In the genomic region with DNA sequence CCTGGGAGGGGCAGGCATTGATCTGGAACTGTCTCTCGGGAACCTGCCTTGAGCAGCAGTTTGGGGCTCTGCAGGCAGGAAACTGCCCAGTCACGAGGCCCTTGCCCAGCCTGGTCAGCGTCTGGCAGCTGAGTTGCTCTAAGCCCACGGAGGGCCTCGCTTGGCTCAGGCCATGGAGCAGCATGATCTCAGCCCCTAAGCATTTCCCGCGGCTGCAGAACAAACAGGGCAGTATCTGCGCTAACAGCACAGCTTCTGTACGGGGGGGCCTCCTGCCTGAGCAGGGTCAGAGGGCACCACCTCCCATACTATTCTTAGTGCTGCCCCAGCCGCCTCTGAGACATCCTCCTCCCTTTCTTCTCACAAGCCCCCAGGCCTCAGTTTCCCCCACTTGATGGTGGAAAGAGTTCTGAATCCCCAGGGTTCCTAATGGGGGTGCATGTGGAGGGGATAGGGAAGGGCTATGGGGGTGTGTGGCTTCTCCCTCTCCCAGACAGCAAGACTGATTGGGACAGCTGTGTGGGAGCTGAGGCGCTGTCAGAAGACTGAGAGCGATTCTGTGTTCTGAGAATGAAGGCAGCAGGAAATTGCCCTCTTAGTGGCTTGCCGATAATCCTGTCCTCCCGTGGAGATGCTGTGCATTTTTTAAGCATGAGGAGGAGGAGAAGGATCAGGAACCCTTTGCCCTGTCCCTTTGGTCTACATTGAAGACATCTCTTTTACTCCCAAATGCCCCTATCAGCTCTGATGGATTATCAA, we compare ENCODE assay signal across 9 cellular contexts. TPM values are rescaled to one million over a fixed set of nuclear protein-coding genes. Genes with fewer than 3 reads are reported as not detected.
A peak's percentile ranks its signal among the peaks of the same experiment; 100 is the strongest.
DNase-seq lines count a peak whose midpoint lies in the region; ATAC-seq, FAIRE-seq and TF ChIP-seq lines count a peak whose summit lies in the region.
"Had no signal": no experiment of that assay in that cellular context is flagged by ENCODE, and none has a peak within 500 bp of the region (broad histone marks: within the 10 kb centered on the region; RNA-seq: fewer than 3 reads in every experiment).

No MANE protein-coding gene starts in this region.

- H3F3A ChIP-seq in SK-N-SH (replicated peaks; ENCODE audit: insufficient read depth), result no peaks in the 10 kb centered on the region
- no peaks in the 10 kb centered on the region for H3F3A ChIP-seq in neural progenitor cell (ENCODE audit: low read depth)

- H4K20me1 ChIP-seq in SK-N-SH (ENCODE audit: insufficient read depth) (no peaks in the 10 kb centered on the region), neural progenitor cell (ENCODE audit: low read depth) (no peaks in the 10 kb centered on the region)

- H3K27ac ChIP-seq in SK-N-SH (ENCODE audit: low read depth in 2 of 2, low read length in 1 of 2) (peak overlapping the region in 1 of 2 experiments; percentile 78; a peak in 2 of 4 replicates), neural progenitor cell (no peak overlapping the region)

- peak overlapping the region; percentile 30 for H3K9ac ChIP-seq in SK-N-SH
- no peak overlapping the region for H3K9ac ChIP-seq in neural progenitor cell

- H3K27ac Mint-ChIP-seq in neural progenitor cell, result no peak overlapping the region
- H3K27ac Mint-ChIP-seq: CD4-positive, CD25-positive, alpha-beta regulatory T cell had no signal

- H3K4me3 ChIP-seq in AG04449 (ENCODE audit: low read depth, low read length) (no peak overlapping the region), SK-N-SH (ENCODE audit: low read depth in 2 of 2, low read length in 1 of 2) (no peak overlapping the region), neural progenitor cell (no peak overlapping the region)

- no peak overlapping the region for H3K4me3 Mint-ChIP-seq in neural progenitor cell
- H3K4me3 Mint-ChIP-seq: CD4-positive, CD25-positive, alpha-beta regulatory T cell had no signal

- no peak for FAIRE-seq in frontal cortex (lab: Jason Lieb, UNC)

- WGBS in SK-N-SH (ENCODE audit: low lambda C conversion rate), result 45% methylated on average over 10 of the region's 14 CpGs

- CTCF ChIA-PET in AG04449 (lab: Yijun Ruan, JAX) (interaction anchor here (1.0 to 12.0 kb wide), 6 partner anchors 8 to 526 kb away, joined by 3 to 180 read pairs (median 4); no protein-coding TSS in a partner anchor), SK-N-SH (lab: Yijun Ruan, JAX) (interaction anchor here (0.9 to 1.7 kb wide), 4 partner anchors 22 to 518 kb away, joined by 3 to 4 read pairs (median 3); no protein-coding TSS in a partner anchor)

- H3K36me3 ChIP-seq in SK-N-SH (replicated peaks in 1 of 2; ENCODE audit: control insufficient read depth in 1 of 2, insufficient read depth in 2 of 2, low read length in 1 of 2) (no peaks in the 10 kb centered on the region), neural progenitor cell (no peaks in the 10 kb centered on the region)

- no peaks in the 10 kb centered on the region for H3K79me2 ChIP-seq in SK-N-SH (ENCODE audit: insufficient read depth)
- H3K79me2 ChIP-seq in neural progenitor cell (ENCODE audit: low read depth), result no peaks in the 10 kb centered on the region

- ATAC-seq in HG02973 (IDR thresholded peaks at IDR 0.05; ENCODE audit: unreplicated experiment) (no peak), HG03469 (IDR thresholded peaks at IDR 0.05; ENCODE audit: unreplicated experiment) (no peak)

- H3K4me1 Mint-ChIP-seq in neural progenitor cell, result peaks cover 20% of the 10 kb centered on the region
- H3K4me1 Mint-ChIP-seq: CD4-positive, CD25-positive, alpha-beta regulatory T cell had no signal

- no peaks in the 10 kb centered on the region for H3K36me3 Mint-ChIP-seq in neural progenitor cell
- H3K36me3 Mint-ChIP-seq: CD4-positive, CD25-positive, alpha-beta regulatory T cell had no signal

- H2AFZ ChIP-seq in SK-N-SH (ENCODE audit: low read depth) (peak overlapping the region; percentile 76; the same call in 1 of the 2 replicates), neural progenitor cell (replicated peaks) (no peak overlapping the region)

- no peaks in the 10 kb centered on the region for H3K9me3 Mint-ChIP-seq in neural progenitor cell

- H3K27me3 ChIP-seq in SK-N-SH (ENCODE audit: insufficient read depth), result no peaks in the 10 kb centered on the region
- H3K27me3 ChIP-seq in neural progenitor cell, result no peaks in the 10 kb centered on the region

- H3K4me1 ChIP-seq in SK-N-SH (ENCODE audit: control insufficient read depth in 1 of 2, insufficient read depth in 2 of 2, low read depth in 1 of 2, low read length in 1 of 2) (peaks cover 0 to 17% of the 10 kb centered on the region in 2 experiments; a peak in 2 of 4 replicates), neural progenitor cell (no peaks in the 10 kb centered on the region)

- no peaks in the 10 kb centered on the region for H3K9me2 ChIP-seq in SK-N-SH

- POLR2A ChIA-PET in AG04449 (lab: Yijun Ruan, JAX) (interaction anchor here (0.6 kb wide), 2 partner anchors 17 to 94 kb away, joined by 3 read pairs; no protein-coding TSS in a partner anchor), SK-N-SH (lab: Yijun Ruan, JAX) (interaction anchor here (0.6 kb wide), 1 partner anchor 67 kb away, joined by 4 read pairs; no protein-coding TSS in a partner anchor)

- H3K9me3 ChIP-seq in SK-N-SH (no peaks in the 10 kb centered on the region), neural progenitor cell (ENCODE audit: low read depth) (no peaks in the 10 kb centered on the region)

- no peak for TF ChIP-seq RAD21 in SK-N-SH (IDR thresholded peaks at IDR 0.05; ENCODE audit: low read length)

- TF ChIP-seq CTCF in AG04449 (IDR thresholded peaks at IDR 0.05; ENCODE audit: insufficient read depth, low read length, missing control alignments), result no peak
- no peak for TF ChIP-seq CTCF in SK-N-SH (IDR thresholded peaks at IDR 0.05)
- TF ChIP-seq CTCF in neural progenitor cell (IDR thresholded peaks at IDR 0.05), result no peak

- TF ChIP-seq EP300 in SK-N-SH (IDR thresholded peaks at IDR 0.05; ENCODE audit: borderline replicate concordance in 1 of 2, low read depth in 1 of 2, low read length in 1 of 2), result peak in 1 of 2 experiments; percentile 52; a peak in 1 of 4 replicates

- peaks cover 12% of the 10 kb centered on the region for H3K27me3 Mint-ChIP-seq in neural progenitor cell (ENCODE audit: insufficient read depth, low read depth)

- H3K4me2 ChIP-seq in SK-N-SH (peak overlapping the region; percentile 50; the same call in 1 of the 2 replicates), neural progenitor cell (no peak overlapping the region)

- DNase-seq in AG04449 (ENCODE audit: low read depth, low spot score) (peak; percentile 59), SK-N-SH (no peak), frontal cortex (ENCODE audit: low spot score in 2 of 2) (peak; percentile 53 to 62), neural progenitor cell (ENCODE audit: low spot score) (peak; percentile 18), DMS79 (lab: John Stamatoyannopoulos, UW) (no peak)
- DNase-seq in activated CD4-positive, alpha-beta T cell treated with anti-CD3 and anti-CD28 coated beads for 4 hours, result no peak
- DNase-seq: CD4-positive, CD25-positive, alpha-beta regulatory T cell had no signal

TF ChIP-seq in SK-N-SH, 30 proteins besides CTCF, POLR2A, EP300 and RAD21:
- TF ChIP-seq TCF12 (IDR thresholded peaks at IDR 0.05) (peak; percentile 55), FOSL2 (IDR thresholded peaks at IDR 0.05; ENCODE audit: borderline replicate concordance, low read depth) (peak; percentile 46; the same call in 1 of the 2 replicates), POLR2AphosphoS5 (IDR thresholded peaks at IDR 0.05; ENCODE audit: low read depth, low read length) (no peak), ELF1 (IDR thresholded peaks at IDR 0.05) (no peak), RFX5 (IDR thresholded peaks at IDR 0.05; ENCODE audit: low read length) (no peak), GABPA (IDR thresholded peaks at IDR 0.05; ENCODE audit: low read depth) (no peak), NFIC (IDR thresholded peaks at IDR 0.05; ENCODE audit: borderline replicate concordance) (peak; percentile 46; the same call in 1 of the 2 replicates), TEAD4 (IDR thresholded peaks at IDR 0.05; ENCODE audit: borderline replicate concordance, insufficient read depth) (0 out of 2 replicates have a peak, but pooled peaks have one; percentile 21)
- TF ChIP-seq, protein P1, sequence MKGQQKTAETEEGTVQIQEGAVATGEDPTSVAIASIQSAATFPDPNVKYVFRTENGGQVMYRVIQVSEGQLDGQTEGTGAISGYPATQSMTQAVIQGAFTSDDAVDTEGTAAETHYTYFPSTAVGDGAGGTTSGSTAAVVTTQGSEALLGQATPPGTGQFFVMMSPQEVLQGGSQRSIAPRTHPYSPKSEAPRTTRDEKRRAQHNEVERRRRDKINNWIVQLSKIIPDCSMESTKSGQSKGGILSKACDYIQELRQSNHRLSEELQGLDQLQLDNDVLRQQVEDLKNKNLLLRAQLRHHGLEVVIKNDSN (IDR thresholded peaks at IDR 0.05; ENCODE audit: borderline replicate concordance, low read depth), result peak; percentile 52; the same call in 1 of the 2 replicates
- TF ChIP-seq, protein P2, sequence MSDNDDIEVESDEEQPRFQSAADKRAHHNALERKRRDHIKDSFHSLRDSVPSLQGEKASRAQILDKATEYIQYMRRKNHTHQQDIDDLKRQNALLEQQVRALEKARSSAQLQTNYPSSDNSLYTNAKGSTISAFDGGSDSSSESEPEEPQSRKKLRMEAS (IDR thresholded peaks at IDR 0.05; ENCODE audit: low read depth), result peak; percentile 83

RNA-seq across cellular contexts. Expression of gene MOCS1, which starts 46.4 kb away (rescaled TPM):
- 4.2 and 4.9 TPM in 2 replicates for polyA plus RNA-seq in SK-N-SH (2012; rRNA removed)
- 3.0 and 3.8 TPM in 2 replicates for polyA plus RNA-seq in SK-N-SH (2012; cell fraction: cytosol; rRNA removed)
- 4.3 and 5.1 TPM in 2 replicates for polyA plus RNA-seq in SK-N-SH (2012; cell fraction: nucleus; rRNA removed)
- 5.7 TPM for total RNA-seq in frontal cortex
- total RNA-seq in neural progenitor cell (ENCODE audit: low replicate concordance), result 11.3 and 17.9 TPM in 2 replicates

Comparison
In these comparisons a context has a peak if more than half of its experiments do, and no peak if none do; other contexts are left out.
1. DNase-seq: peak in AG04449 (single experiment), frontal cortex (2 of 2) and neural progenitor cell (single experiment); none in SK-N-SH (single experiment), DMS79 (single experiment) and activated CD4-positive, alpha-beta T cell treated with anti-CD3 and anti-CD28 coated beads for 4 hours (0 of 2).